ENCODE assay signal across 8 cellular contexts in the genomic region with DNA sequence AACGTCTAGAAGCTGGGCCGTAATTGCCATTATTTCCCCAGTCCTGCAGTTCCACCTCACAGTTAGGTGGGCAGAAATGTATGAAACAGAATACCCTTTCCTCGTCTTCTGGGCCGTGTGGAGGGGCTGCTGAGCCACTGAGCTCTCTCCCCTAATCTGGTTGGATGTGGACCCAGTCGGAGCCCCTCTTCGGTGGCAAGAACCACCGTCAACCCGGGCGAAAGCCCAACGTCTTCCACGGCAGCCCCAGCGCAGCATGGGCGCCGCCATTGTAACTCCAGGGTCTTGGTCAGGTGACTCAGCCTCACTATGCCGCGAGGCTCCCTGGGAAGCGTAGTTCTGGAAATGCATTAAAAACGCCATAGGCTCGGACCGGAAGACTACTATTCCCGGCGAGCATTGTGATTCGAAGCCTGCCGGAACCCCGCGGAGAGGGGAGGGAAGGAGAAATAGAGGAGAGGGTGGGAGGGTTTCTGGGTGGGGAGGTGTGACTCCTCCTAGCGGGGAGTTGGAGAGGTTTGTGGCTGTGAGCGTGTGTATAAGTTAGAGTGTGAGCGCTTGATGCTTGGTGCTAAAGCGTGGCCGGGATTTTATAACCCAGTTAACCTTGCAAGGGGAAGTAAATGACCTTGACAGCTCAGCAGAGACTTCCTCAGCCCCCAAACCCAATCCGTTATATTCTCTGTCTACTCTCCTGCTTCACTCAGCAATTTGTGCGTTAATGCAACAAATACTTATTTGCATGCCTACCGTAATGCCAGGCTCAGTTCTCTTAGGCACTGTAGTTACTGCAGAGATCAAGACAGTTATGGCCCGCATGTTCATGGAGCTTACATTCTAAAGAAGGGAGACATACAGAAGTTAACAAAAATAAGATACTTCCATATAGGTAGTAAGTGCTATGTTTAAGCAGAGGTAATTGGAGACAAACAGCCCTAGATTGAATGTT. TPM values are rescaled to one million over a fixed set of nuclear protein-coding genes. Genes with fewer than 3 reads are reported as not detected.
DNase-seq lines count a peak whose midpoint lies in the region; ATAC-seq, FAIRE-seq and TF ChIP-seq lines count a peak whose summit lies in the region.

A gene with protein sequence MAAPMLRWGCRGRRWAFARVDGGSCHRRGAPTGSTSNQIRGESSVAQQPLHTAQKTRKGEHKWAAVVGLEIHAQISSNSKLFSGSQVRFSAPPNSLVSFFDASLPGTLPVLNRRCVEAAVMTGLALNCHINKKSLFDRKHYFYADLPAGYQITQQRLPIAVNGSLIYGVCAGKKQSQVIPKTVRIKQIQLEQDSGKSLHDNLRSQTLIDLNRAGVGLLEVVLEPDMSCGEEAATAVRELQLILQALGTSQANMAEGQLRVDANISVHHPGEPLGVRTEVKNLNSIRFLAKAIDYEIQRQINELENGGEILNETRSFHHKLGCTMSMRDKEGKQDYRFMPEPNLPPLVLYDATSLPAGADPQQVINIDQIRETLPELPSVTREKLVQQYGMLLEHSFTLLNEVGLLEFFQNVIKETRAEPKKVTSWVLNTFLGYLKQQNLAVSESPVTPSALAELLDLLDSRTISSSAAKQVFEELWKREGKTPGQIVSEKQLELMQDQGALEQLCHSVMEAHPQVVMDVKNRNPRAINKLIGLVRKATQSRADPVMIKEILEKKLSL (minus strand): TSS at position 295 of the 949 bp plus-strand sequence. CDS start 25 bp downstream, at position 270.

- DNase-seq in BE2C (peak; percentile 94), NCI-H510A (lab: John Stamatoyannopoulos, UW) (peak; percentile 87), cerebellum (ENCODE audit: low spot score) (peak; percentile 93), kidney (peak; percentile 96)
- peak; percentile 87 for DNase-seq in activated CD4-positive, alpha-beta T cell treated with anti-CD3 and anti-CD28 coated beads for 1 hour
- DNase-seq in stimulated activated CD4-positive, alpha-beta T cell treated with anti-CD3 and anti-CD28 coated beads, Interleukin-15, amount 100 ng/mL, for 24 hours, result peak; percentile 92

- intact Hi-C loops in kidney (cut with DNase I), result no loop called here

- peak; percentile 77 for TF ChIP-seq POLR2A in GM19193 (IDR thresholded peaks at IDR 0.05; ENCODE audit: extremely low read depth, insufficient read depth, insufficient read length)

- H3K4me1 ChIP-seq in BE2C, result peaks cover 3% of the 10 kb centered on the region
- H3K4me1 ChIP-seq in kidney (ENCODE audit: control insufficient read depth in 1 of 2, insufficient read depth in 1 of 2, low read depth in 1 of 2, low read length in 2 of 2), result peaks cover 5 to 7% of the 10 kb centered on the region in 2 donors

- FAIRE-seq in kidney (lab: Jason Lieb, UNC), result peak; percentile 88

- ATAC-seq in HG03439 (IDR thresholded peaks at IDR 0.05; ENCODE audit: unreplicated experiment), result peak; percentile 99

- H3K4me3 ChIP-seq in BE2C (ENCODE audit: low read depth, low read length) (peak within 1 kb of the TSS; percentile 98), kidney (ENCODE audit: low read length in 2 of 2) (peak within 1 kb of the TSS; percentile 87 to 97)

- TF ChIP-seq CTCF in BE2C (IDR thresholded peaks at IDR 0.05; ENCODE audit: low read depth, low read length) (peak; percentile 66), kidney (IDR thresholded peaks at IDR 0.05; ENCODE audit: borderline replicate concordance, extremely low read depth, insufficient read depth) (peak; percentile 30)

- H3K27me3 ChIP-seq in BE2C, result no peaks in the 10 kb centered on the region

- H3K9me3 ChIP-seq in BE2C (no peaks in the 10 kb centered on the region), kidney (ENCODE audit: control insufficient read depth in 1 of 2, low read length in 2 of 2) (no peaks in the 10 kb centered on the region)

- no peaks in the 10 kb centered on the region for H3K36me3 ChIP-seq in BE2C
- H3K36me3 ChIP-seq in kidney (ENCODE audit: control insufficient read depth in 1 of 2, insufficient read depth in 2 of 2, low read length in 2 of 2), result peaks cover 0 to 3% of the 10 kb centered on the region in 2 donors

- H3K9ac ChIP-seq in kidney (ENCODE audit: low read length in 2 of 2), result peak within 1 kb of the TSS; percentile 49 to 80

- H3K27ac ChIP-seq in kidney (ENCODE audit: low read depth in 2 of 2, low read length in 2 of 2), result no peak within 1 kb of the TSS

RNA-seq across cellular contexts. Expression of the gene that starts here (rescaled TPM):
- polyA plus RNA-seq in BE2C (2012; ENCODE audit: insufficient read depth, insufficient read length, low read depth), result 12.9 TPM
- 17.9 TPM for total RNA-seq in cerebellum
- 17.0 TPM for total RNA-seq in kidney
- polyA plus RNA-seq in kidney (ENCODE audit: insufficient read depth, low read depth, low replicate concordance), result 50.9 TPM
